2 cellular contexts compared by ENCODE assay signal in genomic region chr1:160162936-160163335, GRCh38.
TF ChIP-seq lines count a peak whose summit lies in the region.

No MANE protein-coding gene starts in this region.

TF ChIP-seq in GM23338, 12 proteins besides CTCF, POLR2A, EP300 and RAD21:
- TF ChIP-seq ETS1 (IDR thresholded peaks at IDR 0.05) (no peak), STAT1 (IDR thresholded peaks at IDR 0.05; ENCODE audit: unreplicated experiment) (no peak), ZNF462 (CRISPR knock-in tag; IDR thresholded peaks at IDR 0.05) (no peak), REST (IDR thresholded peaks at IDR 0.05; ENCODE audit: unreplicated experiment) (no peak), ZNF114 (CRISPR knock-in tag; IDR thresholded peaks at IDR 0.05) (no peak), ZNF331 (CRISPR knock-in tag; IDR thresholded peaks at IDR 0.05; ENCODE audit: low read depth) (no peak), EZH2phosphoT487 (IDR thresholded peaks at IDR 0.05; ENCODE audit: unreplicated experiment) (no peak), NANOG (IDR thresholded peaks at IDR 0.05; ENCODE audit: borderline replicate concordance) (no peak), CREB1 (CRISPR knock-in tag; IDR thresholded peaks at IDR 0.05; ENCODE audit: low read depth) (no peak)
TF ChIP-seq in GM23338: peak in this region for 0.

TF ChIP-seq in H1, 55 proteins besides CTCF, POLR2A, EP300 and RAD21:
- TF ChIP-seq FOSL1 (IDR thresholded peaks at IDR 0.05; ENCODE audit: insufficient read depth, low read depth, low read length) (no peak), RNF2 (IDR thresholded peaks at IDR 0.05; ENCODE audit: borderline replicate concordance, low read depth, low read length, missing control alignments, poor library complexity, severe bottlenecking) (no peak), CTBP2 (IDR thresholded peaks at IDR 0.05; ENCODE audit: borderline replicate concordance, insufficient read depth, insufficient read length, low read length) (no peak), GABPA (IDR thresholded peaks at IDR 0.05; ENCODE audit: borderline replicate concordance, insufficient read depth, low read length) (no peak), KDM1A (IDR thresholded peaks at IDR 0.05; ENCODE audit: borderline replicate concordance, low read length) (no peak), CBX5 (IDR thresholded peaks at IDR 0.05; ENCODE audit: low read depth, low read length) (no peak), SIN3A (conservative IDR thresholded peaks at IDR 0.05 in 1 of 2, IDR thresholded peaks at IDR 0.05 in 1 of 2; ENCODE audit: low read depth in 1 of 2, low read length in 2 of 2) (no peak), JUN (IDR thresholded peaks at IDR 0.05; ENCODE audit: low read depth, low read length) (no peak), RBBP5 (IDR thresholded peaks at IDR 0.05; ENCODE audit: borderline replicate concordance, low read depth, low read length) (no peak), ZNF274 (IDR thresholded peaks at IDR 0.05; ENCODE audit: borderline replicate concordance, extremely low read depth, low read length) (no peak), E2F6 (IDR thresholded peaks at IDR 0.05) (no peak)
TF ChIP-seq in H1: peak in this region for 0.
